1 cellular context compared by ENCODE assay signal in the genomic region with DNA sequence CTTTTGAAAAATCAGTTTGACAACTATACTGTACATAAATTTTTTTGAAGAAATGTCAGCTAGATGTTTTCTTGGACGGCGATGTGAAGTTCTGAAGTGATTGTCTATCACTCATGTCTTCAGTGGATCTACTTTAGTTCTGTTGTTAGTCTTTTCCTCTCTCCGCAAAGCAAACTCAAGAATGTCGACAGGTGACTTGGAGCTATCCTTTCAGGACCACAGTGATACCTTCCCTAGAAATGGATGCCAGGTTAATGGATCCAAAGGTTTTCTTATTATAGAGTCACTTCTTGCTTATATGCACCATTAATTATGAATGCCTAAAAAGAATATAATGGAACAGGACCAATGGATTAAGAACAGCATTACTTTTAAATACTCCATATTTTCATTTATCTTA.
TF ChIP-seq lines count a peak whose summit lies in the region.

No MANE protein-coding gene starts in this region.

TF ChIP-seq in HepG2, 621 proteins besides CTCF, POLR2A, EP300 and RAD21 (continued from another document):
- TF ChIP-seq, protein P1, sequence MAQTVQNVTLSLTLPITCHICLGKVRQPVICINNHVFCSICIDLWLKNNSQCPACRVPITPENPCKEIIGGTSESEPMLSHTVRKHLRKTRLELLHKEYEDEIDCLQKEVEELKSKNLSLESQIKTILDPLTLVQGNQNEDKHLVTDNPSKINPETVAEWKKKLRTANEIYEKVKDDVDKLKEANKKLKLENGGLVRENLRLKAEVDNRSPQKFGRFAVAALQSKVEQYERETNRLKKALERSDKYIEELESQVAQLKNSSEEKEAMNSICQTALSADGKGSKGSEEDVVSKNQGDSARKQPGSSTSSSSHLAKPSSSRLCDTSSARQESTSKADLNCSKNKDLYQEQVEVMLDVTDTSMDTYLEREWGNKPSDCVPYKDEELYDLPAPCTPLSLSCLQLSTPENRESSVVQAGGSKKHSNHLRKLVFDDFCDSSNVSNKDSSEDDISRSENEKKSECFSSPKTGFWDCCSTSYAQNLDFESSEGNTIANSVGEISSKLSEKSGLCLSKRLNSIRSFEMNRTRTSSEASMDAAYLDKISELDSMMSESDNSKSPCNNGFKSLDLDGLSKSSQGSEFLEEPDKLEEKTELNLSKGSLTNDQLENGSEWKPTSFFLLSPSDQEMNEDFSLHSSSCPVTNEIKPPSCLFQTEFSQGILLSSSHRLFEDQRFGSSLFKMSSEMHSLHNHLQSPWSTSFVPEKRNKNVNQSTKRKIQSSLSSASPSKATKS (CRISPR knock-in tag; IDR thresholded peaks at IDR 0.05): no peak
